In the genomic region with DNA sequence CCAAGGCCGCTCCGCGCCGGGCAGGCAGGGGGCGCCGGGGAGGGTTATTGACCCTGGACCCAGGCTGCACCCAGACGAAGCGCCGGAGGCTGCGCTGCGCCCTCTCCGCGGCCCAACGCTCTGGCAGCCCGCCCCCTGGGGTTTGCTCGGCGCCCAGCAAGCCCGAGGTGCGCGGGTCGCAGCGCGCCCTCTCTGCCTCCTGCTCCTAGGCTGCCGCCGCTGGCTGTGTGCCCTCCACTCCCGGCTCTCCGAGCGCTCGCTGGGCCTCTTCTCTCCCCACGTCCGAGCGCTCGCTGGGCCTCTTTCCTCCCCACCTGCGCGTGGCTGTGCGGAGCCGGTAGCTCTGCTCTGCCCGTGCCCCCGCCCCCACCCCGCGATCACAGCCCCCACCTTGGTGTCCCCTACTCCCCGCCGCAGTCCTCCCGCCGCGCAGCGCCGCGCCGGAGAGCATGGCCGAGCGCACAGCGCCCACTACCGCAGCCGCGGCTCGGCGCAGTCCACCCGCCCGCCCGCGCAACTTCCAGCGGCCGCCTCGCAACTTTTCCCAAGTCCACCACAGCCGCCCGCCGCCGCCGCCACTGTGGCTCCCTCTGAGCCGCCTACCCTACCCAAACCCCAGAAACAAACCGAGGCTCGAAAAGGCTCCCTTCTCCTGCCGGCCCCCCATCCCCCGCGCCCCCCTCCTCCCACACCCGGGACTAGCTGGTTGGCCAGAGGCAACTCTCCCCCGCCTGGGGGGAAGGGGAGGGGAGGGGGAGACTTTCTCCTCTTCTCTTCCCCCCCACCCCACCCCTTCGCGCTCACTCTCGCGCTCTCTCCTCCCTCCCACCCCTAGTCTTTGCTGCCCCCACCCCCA, we compare ENCODE assay signal across 8 cellular contexts. TPM values are rescaled to one million over a fixed set of nuclear protein-coding genes. Genes with fewer than 3 reads are reported as not detected.
DNase-seq lines count a peak whose midpoint lies in the region; ATAC-seq and TF ChIP-seq lines count a peak whose summit lies in the region.

No MANE protein-coding gene starts in this region.

- intact Hi-C loops in upper lobe of right lung (cut with DNase I), result no loop called here

- H3K9me3 ChIP-seq in mucosa of stomach (ENCODE audit: control insufficient read depth, low read length), result no peaks in the 10 kb centered on the region
- H3K9me3 ChIP-seq in upper lobe of right lung, result no peaks in the 10 kb centered on the region

- peak overlapping the region; percentile 65 for H3K27ac ChIP-seq in 22Rv1
- peak overlapping the region; percentile 88 for H3K27ac ChIP-seq in upper lobe of right lung

- peak overlapping the region; percentile 93 for H3K9ac ChIP-seq in mucosa of stomach (ENCODE audit: low read length)

- DNase-seq in NCI-H146 (lab: John Stamatoyannopoulos, UW), result peak; percentile 69
- peak; percentile 92 for DNase-seq in upper lobe of right lung

- ATAC-seq in HG02852 (IDR thresholded peaks at IDR 0.05; ENCODE audit: unreplicated experiment) (peak; percentile 48), esophagus mucosa (peak; percentile 88), upper lobe of right lung (peak; percentile 84)

- H3K27me3 ChIP-seq in mucosa of stomach (ENCODE audit: control insufficient read depth, insufficient read depth, low read length), result peaks cover 39% of the 10 kb centered on the region
- peaks cover 68% of the 10 kb centered on the region for H3K27me3 ChIP-seq in upper lobe of right lung

- H3K36me3 ChIP-seq in mucosa of stomach (ENCODE audit: control insufficient read depth, insufficient read depth, low read length), result no peaks in the 10 kb centered on the region
- H3K36me3 ChIP-seq in upper lobe of right lung, result no peaks in the 10 kb centered on the region

- peak overlapping the region; percentile 66 for H3K4me3 ChIP-seq in WI38 (ENCODE audit: low read depth, low read length)
- peak overlapping the region; percentile 88 for H3K4me3 ChIP-seq in mucosa of stomach (ENCODE audit: low read length)
- peak overlapping the region; percentile 67 for H3K4me3 ChIP-seq in upper lobe of right lung

- TF ChIP-seq CTCF in 22Rv1 (IDR thresholded peaks at IDR 0.05), result peak; percentile 79
- peak; percentile 48 for TF ChIP-seq CTCF in GM12872 (IDR thresholded peaks at IDR 0.05; ENCODE audit: insufficient read depth, low read depth, low read length)
- peak; percentile 40 for TF ChIP-seq CTCF in WI38 (IDR thresholded peaks at IDR 0.05; ENCODE audit: low read depth, low read length)
- TF ChIP-seq CTCF in upper lobe of right lung (IDR thresholded peaks at IDR 0.05), result peak; percentile 50

- H3K4me1 ChIP-seq in mucosa of stomach (ENCODE audit: control insufficient read depth, insufficient read depth, low read length) (peaks cover 47% of the 10 kb centered on the region), upper lobe of right lung (peaks cover 18% of the 10 kb centered on the region)

RNA-seq across cellular contexts. Expression of a gene that starts 1.1 kb away (rescaled TPM):
- 23.3 TPM for total RNA-seq in esophagus mucosa
- total RNA-seq in upper lobe of right lung, result 87.8 TPM

Comparison
In these comparisons a context has a peak if more than half of its experiments do, and no peak if none do; other contexts are left out.
1. Peak in every context shown above with its lines: DNase-seq, ATAC-seq, H3K4me3 ChIP-seq and H3K27ac ChIP-seq.